In the genomic region with DNA sequence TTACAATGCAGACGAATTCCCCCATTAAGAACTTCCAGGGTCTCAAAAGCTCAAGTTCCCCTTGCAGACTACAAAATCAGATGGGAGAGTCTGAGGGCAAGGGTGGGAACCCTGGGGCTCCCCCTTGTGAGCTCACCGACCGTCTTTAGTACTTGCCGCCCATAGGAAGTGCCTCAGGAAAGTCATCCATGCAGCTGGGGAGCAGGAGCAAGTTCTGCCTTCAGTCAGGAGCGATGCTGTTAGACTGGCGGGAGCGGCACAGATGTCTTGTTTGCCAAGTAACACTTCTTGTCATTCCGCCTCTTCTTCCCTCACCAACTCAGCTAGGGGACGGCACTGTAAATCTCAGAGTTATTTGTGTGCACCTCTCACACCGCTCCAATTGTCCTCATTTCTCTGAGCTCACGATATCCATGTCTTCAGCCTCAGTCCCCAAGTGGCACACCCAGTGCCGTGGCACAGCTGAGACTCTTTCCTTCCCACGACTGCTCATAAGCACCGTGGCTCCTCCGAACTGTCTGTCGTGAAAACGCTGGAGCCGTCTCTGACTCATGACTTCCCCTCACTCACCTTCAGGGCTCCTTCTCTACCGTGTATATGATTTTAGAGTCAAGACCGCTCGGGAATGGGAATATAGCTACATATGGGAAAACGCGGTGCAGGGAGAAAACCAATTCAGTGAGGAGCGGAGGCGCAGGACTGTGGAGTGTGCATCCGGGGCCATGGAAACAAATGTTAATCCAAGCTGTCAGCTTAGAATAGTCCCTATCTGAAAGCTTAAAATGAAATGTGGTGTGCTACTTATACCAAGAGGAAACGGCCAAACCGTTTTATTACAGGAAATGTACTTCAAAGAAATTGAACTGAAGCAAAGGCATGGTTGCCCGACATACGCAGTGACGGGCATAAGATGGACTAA, we compare ENCODE assay signal across 8 cellular contexts. TPM values are rescaled to one million over a fixed set of nuclear protein-coding genes. Genes with fewer than 3 reads are reported as not detected.
DNase-seq lines count a peak whose midpoint lies in the region; ATAC-seq, FAIRE-seq and TF ChIP-seq lines count a peak whose summit lies in the region.
"Had no signal": no experiment of that assay in that cellular context is flagged by ENCODE, and none has a peak within 500 bp of the region (broad histone marks: within the 10 kb centered on the region; RNA-seq: fewer than 3 reads in every experiment).

No MANE protein-coding gene starts in this region.

- H3K27me3 Mint-ChIP-seq in activated B cell treated with CpG ODN at 0.5 μM for 24 hours (no peaks in the 10 kb centered on the region), endothelial cell (ENCODE audit: unreplicated experiment) (peaks cover 1% of the 10 kb centered on the region)

- CTCF ChIA-PET in activated B cell treated with CpG ODN at 0.5 μM for 24 hours (lab: Charles Lee): interaction anchor here (1.5 kb wide), 1 partner anchor 56 kb away, joined by 6 read pairs; no protein-coding TSS in a partner anchor

- no peak for TF ChIP-seq CTCF in activated B cell treated with CpG ODN at 0.5 μM for 24 hours (IDR thresholded peaks at IDR 0.05)
- no peak for TF ChIP-seq CTCF in endothelial cell (IDR thresholded peaks at IDR 0.05; ENCODE audit: unreplicated experiment)

- H3K4me1 Mint-ChIP-seq in activated B cell treated with CpG ODN at 0.5 μM for 24 hours (peaks cover 71% of the 10 kb centered on the region), endothelial cell (ENCODE audit: unreplicated experiment) (peaks cover 23% of the 10 kb centered on the region)

- POLR2A ChIA-PET in activated B cell treated with CpG ODN at 0.5 μM for 24 hours (lab: Charles Lee): interaction anchor here (0.5 to 3.5 kb wide), 7 partner anchors 10 to 53 kb away, joined by 3 to 34 read pairs (median 4); a partner anchor contains a TSS

- H3K36me3 Mint-ChIP-seq in activated B cell treated with CpG ODN at 0.5 μM for 24 hours (ENCODE audit: low read depth): peaks cover 39% of the 10 kb centered on the region
- H3K36me3 Mint-ChIP-seq in endothelial cell (ENCODE audit: low read depth, unreplicated experiment): peaks cover 27% of the 10 kb centered on the region

- intact Hi-C loops in activated B cell treated with CpG ODN at 0.5 μM for 24 hours (cut with micrococcal nuclease): loop anchor here (1.0 to 2.0 kb wide), 3 partner anchors 13 to 53 kb away; a partner anchor contains a TSS

- H3K27ac Mint-ChIP-seq in activated B cell treated with CpG ODN at 0.5 μM for 24 hours: peak overlapping the region; percentile 89
- H3K27ac Mint-ChIP-seq in endothelial cell (ENCODE audit: unreplicated experiment): peak overlapping the region; percentile 5

- no peaks in the 10 kb centered on the region for H3K9me3 Mint-ChIP-seq in activated B cell treated with CpG ODN at 0.5 μM for 24 hours
- no peaks in the 10 kb centered on the region for H3K9me3 Mint-ChIP-seq in endothelial cell (ENCODE audit: unreplicated experiment)

- no peak for FAIRE-seq in H54 (lab: Jason Lieb, UNC)

- TF ChIP-seq POLR2A in H54 (IDR thresholded peaks at IDR 0.05; ENCODE audit: low read depth, low read length): no peak

- H3K4me3 Mint-ChIP-seq in activated B cell treated with CpG ODN at 0.5 μM for 24 hours (peak overlapping the region; percentile 88), endothelial cell (ENCODE audit: unreplicated experiment) (peak overlapping the region; percentile 17)

- peak; percentile 34 for DNase-seq in activated B cell treated with CpG ODN at 0.5 μM for 24 hours
- DNase-seq in endothelial cell (ENCODE audit: low spot score): no peak
- DNase-seq in stimulated activated CD8-positive, alpha-beta memory T cell treated with anti-CD3 and anti-CD28 coated beads, Interleukin-7, amount 100 ng/mL, for 24 hours (ENCODE audit: low read depth): peak; percentile 19
- DNase-seq in NCI-H1436 treated with DMSO at 0.1 percent for 48 hours (lab: John Stamatoyannopoulos, UW): no peak
- DNase-seq in H54 (ENCODE audit: insufficient read length, low spot score): no peak
- DNase-seq: heart right ventricle had no signal

- ATAC-seq in HG02642 (IDR thresholded peaks at IDR 0.05; ENCODE audit: poor library complexity, unreplicated experiment): peak; percentile 66
- ATAC-seq in activated B cell treated with CpG ODN at 0.5 μM for 24 hours (ENCODE audit: low read depth): peak; percentile 71
- ATAC-seq in HG03280 (IDR thresholded peaks at IDR 0.05; ENCODE audit: unreplicated experiment): no peak

RNA-seq across cellular contexts. Expression of a gene that starts 34.0 kb away (rescaled TPM):
- total RNA-seq in activated B cell treated with CpG ODN at 0.5 μM for 24 hours (20.0 and 24.2 TPM in 2 replicates), endothelial cell (ENCODE audit: unreplicated experiment) (60.4 TPM)

Comparison
In these comparisons a context has a peak if more than half of its experiments do, and no peak if none do; other contexts are left out.
1. DNase-seq: peak in activated B cell treated with CpG ODN at 0.5 μM for 24 hours (single experiment) and stimulated activated CD8-positive, alpha-beta memory T cell treated with anti-CD3 and anti-CD28 coated beads, Interleukin-7, amount 100 ng/mL, for 24 hours (single experiment); none in endothelial cell (single experiment), NCI-H1436 treated with DMSO at 0.1 percent for 48 hours (single experiment) and H54 (single experiment).